Comparison of ENCODE assay signal across 9 cellular contexts in the genomic region with DNA sequence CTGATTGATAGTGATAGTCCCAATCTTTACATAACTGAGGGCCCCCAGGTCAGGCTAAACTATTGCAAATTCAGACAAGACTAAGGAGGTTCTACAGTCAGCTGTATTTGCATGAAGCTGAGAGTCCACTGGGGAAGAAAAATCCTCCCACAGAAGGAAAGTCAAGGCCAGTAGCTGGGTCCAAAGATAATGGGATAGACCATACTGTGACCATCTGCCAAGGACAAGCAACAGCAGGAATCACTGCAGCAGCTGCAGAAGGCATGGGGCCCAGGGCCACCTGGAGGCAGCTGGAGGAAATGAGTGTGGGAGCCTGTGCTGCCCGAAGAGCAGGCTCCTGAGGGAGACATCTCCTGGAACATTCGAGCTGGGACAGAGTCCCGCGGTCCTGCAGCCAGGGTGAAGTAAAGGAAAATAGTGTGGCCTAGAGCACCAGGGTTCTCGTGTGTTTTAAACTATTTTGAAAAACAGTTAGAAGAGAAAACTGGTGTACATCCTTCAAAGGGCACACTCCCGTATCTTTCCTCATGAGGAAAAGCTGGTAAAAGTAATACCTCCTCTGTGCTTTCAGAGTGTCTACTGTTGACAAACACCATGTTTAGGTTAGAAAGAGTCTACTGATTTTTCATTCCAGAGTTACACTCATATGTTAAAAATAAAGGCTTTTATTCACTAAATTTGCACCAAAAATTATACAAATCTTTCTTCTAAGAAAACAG. TPM values are rescaled to one million over a fixed set of nuclear protein-coding genes. Genes with fewer than 3 reads are reported as not detected.
DNase-seq lines count a peak whose midpoint lies in the region; ATAC-seq and TF ChIP-seq lines count a peak whose summit lies in the region.
"Had no signal": no experiment of that assay in that cellular context is flagged by ENCODE, and none has a peak within 500 bp of the region (broad histone marks: within the 10 kb centered on the region; RNA-seq: fewer than 3 reads in every experiment).

No MANE protein-coding gene starts in this region.

- H3K36me3 ChIP-seq in Peyer's patch = no peaks in the 10 kb centered on the region

- no peak for TF ChIP-seq POLR2A in Peyer's patch (IDR thresholded peaks at IDR 0.05)

- no peak overlapping the region for H3K4me3 ChIP-seq in Peyer's patch

- H3K9me3 Mint-ChIP-seq in effector memory CD8-positive, alpha-beta T cell = no peaks in the 10 kb centered on the region

- H3K27me3 Mint-ChIP-seq in effector memory CD8-positive, alpha-beta T cell = peaks cover 0 to 20% of the 10 kb centered on the region in 2 donors

- no peaks in the 10 kb centered on the region for H3K27me3 ChIP-seq in Peyer's patch

- peaks cover 6% of the 10 kb centered on the region for H3K36me3 Mint-ChIP-seq in effector memory CD8-positive, alpha-beta T cell (ENCODE audit: insufficient read depth)

- DNase-seq in AG09319 (ENCODE audit: extremely low read depth, low read depth) = no peak
- peak; percentile 89 for DNase-seq in HT1080 (ENCODE audit: low read depth)
- DNase-seq in Peyer's patch = peak; percentile 19 to 80 (median 77)
- no peak for DNase-seq in effector memory CD8-positive, alpha-beta T cell
- peak; percentile 81 for DNase-seq in medulla oblongata (ENCODE audit: extremely low spot score)
- DNase-seq in epidermal melanocyte (ENCODE audit: insufficient read length, low spot score) = no peak

- H3K4me3 Mint-ChIP-seq in effector memory CD8-positive, alpha-beta T cell = peak overlapping the region in 1 of 2 donors; percentile 39

- no peak overlapping the region for H3K27ac Mint-ChIP-seq in effector memory CD8-positive, alpha-beta T cell

- H3K4me1 ChIP-seq in Peyer's patch = peaks cover 0 to 24% (median 0%) of the 10 kb centered on the region in 4 donors

- no peaks in the 10 kb centered on the region for H3K9me3 ChIP-seq in Peyer's patch

- TF ChIP-seq CTCF in AG09319 (IDR thresholded peaks at IDR 0.05; ENCODE audit: low read depth, low read length) (peak; percentile 75), Peyer's patch (IDR thresholded peaks at IDR 0.05) (peak in 5 of 6 experiments; percentile 9 to 78 (median 72))

- ATAC-seq in GM18909 (IDR thresholded peaks at IDR 0.05; ENCODE audit: poor library complexity, unreplicated experiment) (peak; percentile 81), HG03097 (IDR thresholded peaks at IDR 0.05; ENCODE audit: low FRiP score, unreplicated experiment) (no peak)
- ATAC-seq in effector memory CD8-positive, alpha-beta T cell (replicated peaks) = peak; percentile 24

- H3K27ac ChIP-seq in Peyer's patch = peak overlapping the region in 2 of 4 donors; percentile 36 to 48

- peaks cover 0 to 25% of the 10 kb centered on the region in 2 donors for H3K4me1 Mint-ChIP-seq in effector memory CD8-positive, alpha-beta T cell (ENCODE audit: low read depth in 2 of 2)

RNA-seq across cellular contexts. Expression of gene TMEM212, which starts 13.1 kb away (rescaled TPM):
- not detected in 2 replicates for total RNA-seq in HT1080 (2014; rRNA removed; shearing (Covaris generic))
- polyA plus RNA-seq in HT1080 (2015; cell fraction: cytosol; rRNA removed) = not detected in 2 replicates
- polyA plus RNA-seq in HT1080 (2015; cell fraction: nucleus; rRNA removed) = not detected in 2 replicates
- total RNA-seq in Peyer's patch = not detected
- total RNA-seq: lower leg skin had no signal

RNA-seq across cellular contexts. Expression of gene PLD1, which starts 19.7 kb away (rescaled TPM):
- total RNA-seq in HT1080 (2014; rRNA removed; shearing (Covaris generic)) = 6.2 and 7.5 TPM in 2 replicates
- 8.2 and 11.2 TPM in 2 replicates for polyA plus RNA-seq in HT1080 (2015; cell fraction: cytosol; rRNA removed)
- polyA plus RNA-seq in HT1080 (2015; cell fraction: nucleus; rRNA removed) = 28.6 and 31.8 TPM in 2 replicates
- 100 to 1,000 TPM; 120 to 218 (median 187) TPM for total RNA-seq in Peyer's patch

Comparison
In these comparisons a context has a peak if more than half of its experiments do, and no peak if none do; other contexts are left out.
1. DNase-seq: peak in HT1080 (single experiment), Peyer's patch (3 of 3) and medulla oblongata (single experiment); none in AG09319 (single experiment), effector memory CD8-positive, alpha-beta T cell (0 of 3) and epidermal melanocyte (single experiment).
2. RNA of gene PLD1, which starts 19.7 kb away (total RNA-seq): 120 to 218 TPM in Peyer's patch; 6.2 to 7.5 TPM in HT1080; every median in the first group is over 10 times any median in the second.